Comparison of ENCODE assay signal across 1 cellular context in genomic region chr3:114332342-114333179, GRCh38.
TF ChIP-seq lines count a peak whose summit lies in the region.

No MANE protein-coding gene starts in this region.

TF ChIP-seq in HepG2, 621 proteins besides CTCF, POLR2A, EP300 and RAD21 (continued from another document):
- TF ChIP-seq ZNF468 (CRISPR knock-in tag; IDR thresholded peaks at IDR 0.05) = no peak
- no peak for TF ChIP-seq KAT2B (IDR thresholded peaks at IDR 0.05; ENCODE audit: borderline replicate concordance, low read depth, low read length)
- TF ChIP-seq ZNF124 (CRISPR knock-in tag; IDR thresholded peaks at IDR 0.05) = no peak
- TF ChIP-seq CC2D1A (CRISPR knock-in tag; IDR thresholded peaks at IDR 0.05) = no peak
- TF ChIP-seq MIXL1 (CRISPR knock-in tag; IDR thresholded peaks at IDR 0.05) = no peak
- no peak for TF ChIP-seq HINFP (CRISPR knock-in tag; IDR thresholded peaks at IDR 0.05; ENCODE audit: low read depth)
- TF ChIP-seq DRAP1 (CRISPR knock-in tag; IDR thresholded peaks at IDR 0.05) = no peak
- no peak for TF ChIP-seq ZNF703 (CRISPR knock-in tag; IDR thresholded peaks at IDR 0.05; ENCODE audit: borderline replicate concordance)
- no peak for TF ChIP-seq ZFP1 (CRISPR knock-in tag; IDR thresholded peaks at IDR 0.05)
- TF ChIP-seq, protein P1, sequence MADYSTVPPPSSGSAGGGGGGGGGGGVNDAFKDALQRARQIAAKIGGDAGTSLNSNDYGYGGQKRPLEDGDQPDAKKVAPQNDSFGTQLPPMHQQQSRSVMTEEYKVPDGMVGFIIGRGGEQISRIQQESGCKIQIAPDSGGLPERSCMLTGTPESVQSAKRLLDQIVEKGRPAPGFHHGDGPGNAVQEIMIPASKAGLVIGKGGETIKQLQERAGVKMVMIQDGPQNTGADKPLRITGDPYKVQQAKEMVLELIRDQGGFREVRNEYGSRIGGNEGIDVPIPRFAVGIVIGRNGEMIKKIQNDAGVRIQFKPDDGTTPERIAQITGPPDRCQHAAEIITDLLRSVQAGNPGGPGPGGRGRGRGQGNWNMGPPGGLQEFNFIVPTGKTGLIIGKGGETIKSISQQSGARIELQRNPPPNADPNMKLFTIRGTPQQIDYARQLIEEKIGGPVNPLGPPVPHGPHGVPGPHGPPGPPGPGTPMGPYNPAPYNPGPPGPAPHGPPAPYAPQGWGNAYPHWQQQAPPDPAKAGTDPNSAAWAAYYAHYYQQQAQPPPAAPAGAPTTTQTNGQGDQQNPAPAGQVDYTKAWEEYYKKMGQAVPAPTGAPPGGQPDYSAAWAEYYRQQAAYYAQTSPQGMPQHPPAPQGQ (CRISPR knock-in tag; IDR thresholded peaks at IDR 0.05; ENCODE audit: borderline replicate concordance) = no peak
- no peak for TF ChIP-seq ZBTB42 (CRISPR knock-in tag; IDR thresholded peaks at IDR 0.05)
- TF ChIP-seq NFRKB (IDR thresholded peaks at IDR 0.05) = no peak
